ENCODE assay signal across 8 cellular contexts in the genomic region with DNA sequence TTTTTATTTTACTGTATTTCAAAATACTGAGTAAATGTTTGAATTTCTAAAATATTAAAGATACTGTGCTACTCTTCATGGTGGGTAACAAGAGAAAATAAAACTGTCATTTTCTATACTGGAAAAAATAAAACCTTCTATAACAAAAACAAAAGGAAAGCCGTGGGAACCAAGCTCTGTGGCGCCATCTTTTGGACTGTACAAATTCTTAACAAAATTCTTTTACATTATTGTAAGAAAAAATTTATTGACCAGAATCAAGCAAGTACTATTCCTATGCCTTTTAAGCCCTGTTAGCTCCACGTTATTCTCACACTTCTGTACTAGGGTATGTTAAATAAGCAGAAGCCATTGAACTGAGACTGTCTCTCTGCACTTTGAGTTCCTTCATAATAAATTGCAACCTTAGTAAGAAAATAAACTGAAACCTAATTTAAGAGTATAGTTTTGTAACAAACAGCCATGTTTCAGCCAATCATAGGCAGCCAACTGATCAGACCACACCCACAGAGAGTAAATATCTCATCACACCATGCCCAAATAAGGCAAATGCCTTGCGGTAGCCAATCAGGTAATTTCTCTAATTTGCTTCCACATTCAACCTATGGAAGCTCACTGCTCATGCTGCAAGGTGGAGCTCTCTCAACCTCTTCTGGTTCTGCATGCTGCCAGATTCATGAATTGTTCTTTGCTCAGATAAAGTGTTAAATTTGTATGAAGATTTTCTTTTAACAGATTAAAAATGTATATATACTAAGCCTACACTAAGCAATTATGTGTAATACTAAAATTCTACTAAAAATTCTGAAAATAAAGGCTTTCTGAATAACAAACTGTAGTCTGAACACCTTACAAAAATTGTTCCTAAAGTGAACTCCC. TPM values are rescaled to one million over a fixed set of nuclear protein-coding genes. Genes with fewer than 3 reads are reported as not detected.
DNase-seq lines count a peak whose midpoint lies in the region; ATAC-seq, FAIRE-seq and TF ChIP-seq lines count a peak whose summit lies in the region.

No MANE protein-coding gene starts in this region.

- H3K27ac ChIP-seq in astrocyte (ENCODE audit: low read depth, low read length): no peak overlapping the region
- no peak overlapping the region for H3K27ac ChIP-seq in effector memory CD4-positive, alpha-beta T cell (ENCODE audit: insufficient read depth, low read length, poor library complexity, severe bottlenecking)

- H3K27me3 Mint-ChIP-seq in astrocyte (ENCODE audit: low read depth, unreplicated experiment): no peaks in the 10 kb centered on the region

- no peaks in the 10 kb centered on the region for H3K9me3 ChIP-seq in astrocyte (ENCODE audit: insufficient read depth, low read depth, low read length)
- no peaks in the 10 kb centered on the region for H3K9me3 ChIP-seq in effector memory CD4-positive, alpha-beta T cell (ENCODE audit: control insufficient read depth, low read length)

- no peaks in the 10 kb centered on the region for H3K79me2 ChIP-seq in astrocyte (ENCODE audit: insufficient read depth, low read length)

- H3K4me3 ChIP-seq in astrocyte (ENCODE audit: insufficient read depth, low read depth, low read length): no peak overlapping the region
- no peak overlapping the region for H3K4me3 ChIP-seq in effector memory CD4-positive, alpha-beta T cell (ENCODE audit: insufficient read depth, low read depth, low read length, poor library complexity, severe bottlenecking)

- TF ChIP-seq CTCF in astrocyte (IDR thresholded peaks at IDR 0.05; ENCODE audit: insufficient read depth, low read depth, low read length): peak; percentile 58

- peak; percentile 71 for ATAC-seq in left colon
- ATAC-seq in HG03108 (IDR thresholded peaks at IDR 0.05; ENCODE audit: unreplicated experiment): no peak
- ATAC-seq in GM21390 (IDR thresholded peaks at IDR 0.05; ENCODE audit: unreplicated experiment): no peak

- intact Hi-C loops in left colon (cut with DNase I, micrococcal nuclease): loop anchor here in 1 of 2 donors (10.0 kb wide), 1 partner anchor 193 kb away; no protein-coding TSS in a partner anchor

- H3K9me3 Mint-ChIP-seq in astrocyte (ENCODE audit: unreplicated experiment): peaks cover 7% of the 10 kb centered on the region

- H3K9ac ChIP-seq in astrocyte (ENCODE audit: low read length): no peak overlapping the region

- no peak overlapping the region for H2AFZ ChIP-seq in astrocyte (ENCODE audit: low read depth, low read length)

- H3K4me1 Mint-ChIP-seq in astrocyte (ENCODE audit: low read depth, unreplicated experiment): peaks cover 11% of the 10 kb centered on the region

- H3K27me3 ChIP-seq in astrocyte (ENCODE audit: insufficient read depth, low read length): no peaks in the 10 kb centered on the region
- no peaks in the 10 kb centered on the region for H3K27me3 ChIP-seq in effector memory CD4-positive, alpha-beta T cell (replicated peaks; ENCODE audit: control insufficient read depth, insufficient read depth, low read length, poor library complexity, severe bottlenecking)

- FAIRE-seq in astrocyte (lab: Jason Lieb, UNC): no peak

- H4K20me1 ChIP-seq in astrocyte (ENCODE audit: insufficient read depth, low read length): no peaks in the 10 kb centered on the region

- peaks cover 18% of the 10 kb centered on the region for H3K36me3 Mint-ChIP-seq in astrocyte (ENCODE audit: low read depth, unreplicated experiment)

- no peak overlapping the region for H3K4me2 ChIP-seq in astrocyte (ENCODE audit: low read length)

- no peak overlapping the region for H3K4me3 Mint-ChIP-seq in astrocyte (ENCODE audit: unreplicated experiment)

- H3K36me3 ChIP-seq in astrocyte (ENCODE audit: insufficient read depth, low read length): no peaks in the 10 kb centered on the region
- no peaks in the 10 kb centered on the region for H3K36me3 ChIP-seq in effector memory CD4-positive, alpha-beta T cell (ENCODE audit: control insufficient read depth, insufficient read depth, low read length)

- no peak overlapping the region for H3K27ac Mint-ChIP-seq in astrocyte (ENCODE audit: unreplicated experiment)

- DNase-seq in A172 (ENCODE audit: low spot score): peak; percentile 55
- peak; percentile 49 for DNase-seq in EL
- DNase-seq in NCI-H1694 treated with DMSO at 0.1 percent for 48 hours (lab: John Stamatoyannopoulos, UW): peak; percentile 30
- peak; percentile 25 for DNase-seq in astrocyte (ENCODE audit: low read depth)
- no peak for DNase-seq in left colon
- no peak for DNase-seq in effector memory CD4-positive, alpha-beta T cell

- no peaks in the 10 kb centered on the region for H3K4me1 ChIP-seq in astrocyte (ENCODE audit: insufficient read depth, low read length)
- no peaks in the 10 kb centered on the region for H3K4me1 ChIP-seq in effector memory CD4-positive, alpha-beta T cell (ENCODE audit: control insufficient read depth, insufficient read depth, low read length, poor library complexity, severe bottlenecking)

RNA-seq across cellular contexts. Expression of gene HIBCH, which starts 42.2 kb away (rescaled TPM):
- total RNA-seq in A172 (2014; rRNA removed; shearing (Covaris generic)): 23.0 and 25.8 TPM in 2 replicates
- 15.6 and 16.3 TPM in 2 replicates for total RNA-seq in astrocyte
- total RNA-seq in left colon: 10 to 100 TPM; 51.4 to 66.1 TPM

Comparison
In these comparisons a context has a peak if more than half of its experiments do, and no peak if none do; other contexts are left out.
1. DNase-seq: peak in A172 (single experiment), EL (single experiment), NCI-H1694 treated with DMSO at 0.1 percent for 48 hours (single experiment) and astrocyte (single experiment); none in left colon (0 of 2) and effector memory CD4-positive, alpha-beta T cell (0 of 3).